Comparison of ENCODE assay signal across 8 cellular contexts in the genomic region with DNA sequence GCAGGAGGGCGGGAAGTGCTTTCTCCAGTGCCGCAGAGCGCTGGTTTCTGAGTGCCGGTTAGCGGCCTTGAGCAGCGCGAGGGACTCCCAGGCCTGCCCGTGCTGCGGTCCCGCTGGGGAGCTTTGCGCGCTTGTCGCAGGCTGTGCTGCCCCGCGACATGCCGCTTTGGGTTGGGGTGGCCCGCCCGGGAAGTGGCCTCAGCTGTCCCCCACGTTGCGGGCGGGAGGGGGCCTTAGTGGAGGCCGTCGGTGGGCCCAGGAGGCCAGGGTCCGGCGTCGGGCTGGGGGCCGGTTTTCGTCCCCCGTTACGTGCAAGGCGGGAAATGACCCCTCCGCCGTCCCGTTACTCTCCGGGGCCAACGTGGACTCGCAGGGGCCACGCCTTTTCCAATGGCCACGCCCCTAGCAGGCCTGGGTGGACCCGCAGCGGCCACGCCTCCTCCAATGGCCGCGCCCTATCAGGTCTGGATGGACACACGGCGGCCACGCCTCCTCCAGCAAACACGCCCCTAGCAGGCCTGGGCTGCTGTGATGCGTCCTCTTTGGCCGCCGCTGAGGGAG. TPM values are rescaled to one million over a fixed set of nuclear protein-coding genes. Genes with fewer than 3 reads are reported as not detected.
A peak's percentile ranks its signal among the peaks of the same experiment; 100 is the strongest.
DNase-seq lines count a peak whose midpoint lies in the region; ATAC-seq and TF ChIP-seq lines count a peak whose summit lies in the region.

No MANE protein-coding gene starts in this region.

- CTCF ChIA-PET in activated naive CD4-positive, alpha-beta T cell treated with anti-CD3 and anti-CD28 coated beads for 36 hours (lab: Charles Lee) = no interaction called here

- peak overlapping the region; percentile 72 for H2AFZ ChIP-seq in KMS-11 (ENCODE audit: low read depth)
- peak overlapping the region; percentile 22 for H2AFZ ChIP-seq in neuron (ENCODE audit: low read depth, low read length)

- H3K9me3 Mint-ChIP-seq in activated naive CD4-positive, alpha-beta T cell treated with anti-CD3 and anti-CD28 coated beads for 36 hours = peaks cover 7% of the 10 kb centered on the region

- no peaks in the 10 kb centered on the region for H3K9me2 ChIP-seq in DOHH2 (replicated peaks; ENCODE audit: control insufficient read depth, low read length)

- H3K4me1 ChIP-seq in DOHH2 (ENCODE audit: control insufficient read depth, low read length) = peaks cover 64% of the 10 kb centered on the region
- H3K4me1 ChIP-seq in KMS-11 (ENCODE audit: low read depth, poor library complexity, severe bottlenecking) = peaks cover 15% of the 10 kb centered on the region
- peaks cover 4% of the 10 kb centered on the region; the same call in 1 of the 2 replicates for H3K4me1 ChIP-seq in SJSA1 (replicated peaks)
- peaks cover 7% of the 10 kb centered on the region for H3K4me1 ChIP-seq in neuron (ENCODE audit: insufficient read depth, low read length)

- H3K27ac Mint-ChIP-seq in activated naive CD4-positive, alpha-beta T cell treated with anti-CD3 and anti-CD28 coated beads for 36 hours = peak overlapping the region; percentile 99

- H3K27ac ChIP-seq in DOHH2 (ENCODE audit: low read depth, low read length) (peak overlapping the region; percentile 94), KMS-11 (peak overlapping the region; percentile 93), SJSA1 (peak overlapping the region; percentile 82)

- peaks cover 12% of the 10 kb centered on the region for H3F3A ChIP-seq in DOHH2 (ENCODE audit: control insufficient read depth, insufficient read depth)

- H3K4me3 Mint-ChIP-seq in activated naive CD4-positive, alpha-beta T cell treated with anti-CD3 and anti-CD28 coated beads for 36 hours = peak overlapping the region; percentile 90

- H4K20me1 ChIP-seq in DOHH2 (ENCODE audit: control insufficient read depth, insufficient read depth, low read depth, low read length) (no peaks in the 10 kb centered on the region), KMS-11 (ENCODE audit: insufficient read depth) (no peaks in the 10 kb centered on the region)

- intact Hi-C loops in activated naive CD4-positive, alpha-beta T cell treated with anti-CD3 and anti-CD28 coated beads for 36 hours (cut with micrococcal nuclease) = loop anchor here (1.0 to 5.0 kb wide), 7 partner anchors 44 to 1324 kb away; a partner anchor contains a TSS

- DNase-seq in SJSA1 (ENCODE audit: low read depth in 1 of 2, low spot score in 2 of 2) = peak; percentile 94 to 97
- peak; percentile 92 for DNase-seq in activated naive CD4-positive, alpha-beta T cell treated with anti-CD3 and anti-CD28 coated beads for 36 hours
- peak; percentile 93 for DNase-seq in foreskin melanocyte
- peak; percentile 94 for DNase-seq in stromal cell of bone marrow (ENCODE audit: low read depth)

- peak overlapping the region; percentile 91 for H3K9ac ChIP-seq in KMS-11

- H3K36me3 Mint-ChIP-seq in activated naive CD4-positive, alpha-beta T cell treated with anti-CD3 and anti-CD28 coated beads for 36 hours (ENCODE audit: low read depth) = peaks cover 14% of the 10 kb centered on the region

- ATAC-seq in GM21786 (IDR thresholded peaks at IDR 0.05; ENCODE audit: unreplicated experiment) = peak; percentile 50

- H3K36me3 ChIP-seq in DOHH2 (ENCODE audit: control insufficient read depth, low read length) = peaks cover 19% of the 10 kb centered on the region; the same call in 1 of the 2 replicates
- no peaks in the 10 kb centered on the region for H3K36me3 ChIP-seq in KMS-11 (ENCODE audit: insufficient read depth)
- peaks cover 15% of the 10 kb centered on the region; the same call in 1 of the 2 replicates for H3K36me3 ChIP-seq in SJSA1
- H3K36me3 ChIP-seq in neuron (ENCODE audit: insufficient read depth, low read length) = no peaks in the 10 kb centered on the region

- no peak for TF ChIP-seq CTCF in DOHH2 (IDR thresholded peaks at IDR 0.05; ENCODE audit: low read depth, low read length, poor library complexity, severe bottlenecking)
- no peak for TF ChIP-seq CTCF in KMS-11 (conservative IDR thresholded peaks at IDR 0.05; ENCODE audit: low read depth, low read length)

- H3K4me1 Mint-ChIP-seq in activated naive CD4-positive, alpha-beta T cell treated with anti-CD3 and anti-CD28 coated beads for 36 hours (ENCODE audit: low read depth) = peaks cover 51% of the 10 kb centered on the region

- H3K27me3 Mint-ChIP-seq in activated naive CD4-positive, alpha-beta T cell treated with anti-CD3 and anti-CD28 coated beads for 36 hours (ENCODE audit: low read depth) = no peaks in the 10 kb centered on the region

- H3K79me2 ChIP-seq in DOHH2 (ENCODE audit: control insufficient read depth, low read length) (peaks cover 39% of the 10 kb centered on the region), KMS-11 (ENCODE audit: insufficient read depth, low read depth) (peaks cover 36% of the 10 kb centered on the region)

- peak overlapping the region; percentile 100 for H3K4me2 ChIP-seq in DOHH2 (ENCODE audit: low read length)
- H3K4me2 ChIP-seq in KMS-11 = peak overlapping the region; percentile 46

- no peaks in the 10 kb centered on the region for H3K27me3 ChIP-seq in DOHH2 (ENCODE audit: control insufficient read depth, low read length)
- no peaks in the 10 kb centered on the region for H3K27me3 ChIP-seq in KMS-11 (ENCODE audit: insufficient read depth, low read depth)
- no peaks in the 10 kb centered on the region for H3K27me3 ChIP-seq in SJSA1 (replicated peaks)
- no peaks in the 10 kb centered on the region for H3K27me3 ChIP-seq in neuron (ENCODE audit: insufficient read depth, low read length)

- H3K9me3 ChIP-seq in DOHH2 (ENCODE audit: control insufficient read depth, insufficient read depth, low read length) = no peaks in the 10 kb centered on the region
- no peaks in the 10 kb centered on the region for H3K9me3 ChIP-seq in SJSA1 (replicated peaks)
- H3K9me3 ChIP-seq in neuron (ENCODE audit: low read length) = no peaks in the 10 kb centered on the region

- peak overlapping the region; percentile 98 for H3K4me3 ChIP-seq in DOHH2 (ENCODE audit: low read length)
- H3K4me3 ChIP-seq in KMS-11 (IDR thresholded peaks at IDR 0.05; ENCODE audit: insufficient read depth, low read depth, low read length) = no peak overlapping the region
- H3K4me3 ChIP-seq in SJSA1 = peak overlapping the region; percentile 79
- peak overlapping the region; percentile 58 for H3K4me3 ChIP-seq in neuron (ENCODE audit: low read length)

RNA-seq across cellular contexts. Expression of a gene that starts 1.0 kb away (rescaled TPM):
- 21.6 and 36.3 TPM in 2 replicates for total RNA-seq in SJSA1 (2014; rRNA removed; shearing (Covaris generic))
- total RNA-seq in activated naive CD4-positive, alpha-beta T cell treated with anti-CD3 and anti-CD28 coated beads for 36 hours = 10 to 100 TPM; 29.5 to 30.6 TPM

RNA-seq across cellular contexts. Expression of a gene that starts 43.8 kb away (rescaled TPM):
- total RNA-seq in SJSA1 (2014; rRNA removed; shearing (Covaris generic)) = 2.8 and 11.9 TPM in 2 replicates
- 1 to 10 TPM; 6.3 to 6.5 TPM for total RNA-seq in activated naive CD4-positive, alpha-beta T cell treated with anti-CD3 and anti-CD28 coated beads for 36 hours

RNA-seq across cellular contexts. Expression of a gene that starts 44.0 kb away (rescaled TPM):
- 14.8 and 51.1 TPM in 2 replicates for total RNA-seq in SJSA1 (2014; rRNA removed; shearing (Covaris generic))
- total RNA-seq in activated naive CD4-positive, alpha-beta T cell treated with anti-CD3 and anti-CD28 coated beads for 36 hours = 10 to 100 TPM; 25.4 to 27.3 TPM
